ENCODE assay signal across 2 cellular contexts in genomic region chr10:78966182-78966787, GRCh38.
TF ChIP-seq lines count a peak whose summit lies in the region.

No MANE protein-coding gene starts in this region.

TF ChIP-seq in IMR-90, 13 proteins besides CTCF, POLR2A, EP300 and RAD21:
- TF ChIP-seq RFX5 (IDR thresholded peaks at IDR 0.05; ENCODE audit: low read depth, low read length) (no peak), NFE2L2 (IDR thresholded peaks at IDR 0.05; ENCODE audit: low read depth, low read length) (no peak), MXI1 (IDR thresholded peaks at IDR 0.05; ENCODE audit: borderline replicate concordance, low read depth, low read length) (no peak), FOS (IDR thresholded peaks at IDR 0.05; ENCODE audit: low read depth, low read length) (no peak), CEBPB (IDR thresholded peaks at IDR 0.05; ENCODE audit: low read depth, low read length) (no peak), BHLHE40 (IDR thresholded peaks at IDR 0.05; ENCODE audit: low read depth, low read length) (no peak), RCOR1 (IDR thresholded peaks at IDR 0.05; ENCODE audit: insufficient replicate concordance, low read length) (no peak), CHD1 (IDR thresholded peaks at IDR 0.05; ENCODE audit: low read depth, low read length) (no peak), MAZ (IDR thresholded peaks at IDR 0.05; ENCODE audit: borderline replicate concordance, low read depth, low read length) (no peak), USF2 (IDR thresholded peaks at IDR 0.05; ENCODE audit: low read depth, low read length) (no peak), MAFK (IDR thresholded peaks at IDR 0.05; ENCODE audit: low read depth, low read length) (no peak), SMC3 (IDR thresholded peaks at IDR 0.05; ENCODE audit: low read depth, low read length) (no peak)
- TF ChIP-seq, protein P1, sequence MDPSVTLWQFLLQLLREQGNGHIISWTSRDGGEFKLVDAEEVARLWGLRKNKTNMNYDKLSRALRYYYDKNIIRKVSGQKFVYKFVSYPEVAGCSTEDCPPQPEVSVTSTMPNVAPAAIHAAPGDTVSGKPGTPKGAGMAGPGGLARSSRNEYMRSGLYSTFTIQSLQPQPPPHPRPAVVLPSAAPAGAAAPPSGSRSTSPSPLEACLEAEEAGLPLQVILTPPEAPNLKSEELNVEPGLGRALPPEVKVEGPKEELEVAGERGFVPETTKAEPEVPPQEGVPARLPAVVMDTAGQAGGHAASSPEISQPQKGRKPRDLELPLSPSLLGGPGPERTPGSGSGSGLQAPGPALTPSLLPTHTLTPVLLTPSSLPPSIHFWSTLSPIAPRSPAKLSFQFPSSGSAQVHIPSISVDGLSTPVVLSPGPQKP (IDR thresholded peaks at IDR 0.05; ENCODE audit: borderline replicate concordance, low read depth, low read length), result no peak

TF ChIP-seq in H1, 55 proteins besides CTCF, POLR2A, EP300 and RAD21:
- no peak for TF ChIP-seq CHD1 (IDR thresholded peaks at IDR 0.05; ENCODE audit: low read depth, low read length)
- no peak for TF ChIP-seq CREB1 (IDR thresholded peaks at IDR 0.05)
- TF ChIP-seq KDM5A (IDR thresholded peaks at IDR 0.05; ENCODE audit: low read length), result no peak
- TF ChIP-seq CHD7 (IDR thresholded peaks at IDR 0.05; ENCODE audit: insufficient replicate concordance, low read length), result no peak
- TF ChIP-seq SRF (IDR thresholded peaks at IDR 0.05; ENCODE audit: low read depth, low read length), result no peak
- TF ChIP-seq RBBP5 (IDR thresholded peaks at IDR 0.05; ENCODE audit: borderline replicate concordance, low read depth, low read length), result no peak
- no peak for TF ChIP-seq SP1 (IDR thresholded peaks at IDR 0.05; ENCODE audit: low read depth, low read length)
- TF ChIP-seq SP2 (IDR thresholded peaks at IDR 0.05; ENCODE audit: low read length), result no peak
- TF ChIP-seq GTF2F1 (IDR thresholded peaks at IDR 0.05; ENCODE audit: borderline replicate concordance, low read depth, low read length), result no peak
- no peak for TF ChIP-seq SIX5 (IDR thresholded peaks at IDR 0.05; ENCODE audit: low read depth, low read length)
- no peak for TF ChIP-seq TAF1 (IDR thresholded peaks at IDR 0.05; ENCODE audit: low read depth, low read length)
- no peak for TF ChIP-seq YY1 (IDR thresholded peaks at IDR 0.05; ENCODE audit: low read depth, low read length)
- TF ChIP-seq NRF1 (IDR thresholded peaks at IDR 0.05; ENCODE audit: low read depth, low read length), result no peak
TF ChIP-seq in H1: peak in this region for 0.
